In genomic region chr5:172188893-172189692, GRCh38 we compare ENCODE assay signal across 9 cellular contexts. TPM values are rescaled to one million over a fixed set of nuclear protein-coding genes. Genes with fewer than 3 reads are reported as not detected.
DNase-seq lines count a peak whose midpoint lies in the region; ATAC-seq, FAIRE-seq and TF ChIP-seq lines count a peak whose summit lies in the region.
"Had no signal": no experiment of that assay in that cellular context is flagged by ENCODE, and none has a peak within 500 bp of the region (broad histone marks: within the 10 kb centered on the region; RNA-seq: fewer than 3 reads in every experiment).

No MANE protein-coding gene starts in this region.

- POLR2A ChIA-PET in H1 (lab: Charles Lee; ENCODE audit: partially characterized antibody) = interaction anchor here (0.6 to 4.9 kb wide), 9 partner anchors 10 to 182 kb away, joined by 3 to 27 read pairs (median 4); partner anchors contain the start of genes FBXW11 and UBTD2

- no peak for TF ChIP-seq POLR2A in H1 (IDR thresholded peaks at IDR 0.05; ENCODE audit: control extremely low read depth in 1 of 2, low read depth in 2 of 2, low read length in 2 of 2)
- no peak for TF ChIP-seq POLR2A in ovary (IDR thresholded peaks at IDR 0.05)

- no peak overlapping the region for H2AK5ac ChIP-seq in H1 (ENCODE audit: low read depth, low read length)

- no peak for TF ChIP-seq EP300 in H1 (IDR thresholded peaks at IDR 0.05; ENCODE audit: borderline replicate concordance in 1 of 2, low read depth in 2 of 2, low read length in 2 of 2)
- TF ChIP-seq EP300 in ovary (IDR thresholded peaks at IDR 0.05) = no peak

- H3K27me3 ChIP-seq in DND-41 (ENCODE audit: insufficient read depth, low read length, poor library complexity) (peaks cover 6% of the 10 kb centered on the region), H1 (replicated peaks in 1 of 4; ENCODE audit: control insufficient read depth in 3 of 4, extremely low read depth in 1 of 4, insufficient read depth in 3 of 4, low read length in 3 of 4) (no peaks in the 10 kb centered on the region; a peak in 1 of 7 replicates), ovary (no peaks in the 10 kb centered on the region)

- 8% methylated on average over 26 of the region's 30 CpGs; no CpG with 5 or more reads in 1 of the 2 experiments for WGBS in H1 (ENCODE audit: extremely low coverage in 1 of 2, insufficient coverage in 1 of 2, insufficient read length in 1 of 2, insufficient replicate concordance in 2 of 2, low coverage in 1 of 2, low lambda C conversion rate in 2 of 2, missing lambda C conversion rate in 1 of 2), 2 experiments
- 43 to 51% (median 47%) methylated on average over 30 of the region's 30 CpGs for WGBS in ovary, 3 donors

- H3K56ac ChIP-seq in H1 (replicated peaks; ENCODE audit: insufficient read length, low read depth, low read length) = no peak overlapping the region

- no peak overlapping the region for H3K4ac ChIP-seq in H1 (replicated peaks; ENCODE audit: insufficient read length, low read depth, low read length)

- H3K14ac ChIP-seq in H1 (ENCODE audit: insufficient read length) = no peak overlapping the region

- H2BK120ac ChIP-seq in H1 (replicated peaks; ENCODE audit: low read depth, low read length) = peak overlapping the region; percentile 2

- H2BK15ac ChIP-seq in H1 (ENCODE audit: low read length) = 0 out of 2 replicates have a peak overlapping the region, but pooled peaks have one; percentile 72

- H4K5ac ChIP-seq in H1 (ENCODE audit: insufficient read length, low read depth, low read length) = no peak overlapping the region

- FAIRE-seq in H1 (lab: Jason Lieb, UNC) = no peak

- H3K79me2 ChIP-seq in DND-41 (ENCODE audit: insufficient read depth, low read length) (peaks cover 36% of the 10 kb centered on the region), H1 (ENCODE audit: control insufficient read depth in 1 of 2, insufficient read depth in 2 of 2, low read length in 2 of 2) (0 out of 4 replicates have a peak, but pooled peaks cover 0 to 2% of the 10 kb centered on the region in 2 experiments)

- peak overlapping the region; percentile 62 for H3K18ac ChIP-seq in H1 (ENCODE audit: extremely low read depth, low read length)

- intact Hi-C loops in ovary (cut with DNase I) = loop anchor here (2.0 to 10.0 kb wide), 6 partner anchors 77 to 774 kb away; partner anchors contain the start of genes FGF18 (in 1 of the 4) and UBTD2 (in 1 of the 4)

- no peaks in the 10 kb centered on the region for H3K9me3 ChIP-seq in DND-41 (ENCODE audit: insufficient read depth, low read length, severe bottlenecking)
- no peaks in the 10 kb centered on the region for H3K9me3 ChIP-seq in H1 (ENCODE audit: insufficient read depth in 2 of 2, low read depth in 1 of 2, low read length in 1 of 2)
- no peaks in the 10 kb centered on the region for H3K9me3 ChIP-seq in ovary

- H3K4me2 ChIP-seq in DND-41 (ENCODE audit: insufficient read depth, low read length) (peak overlapping the region; percentile 89), H1 (ENCODE audit: insufficient read depth in 1 of 2, low read depth in 2 of 2, low read length in 2 of 2) (peak overlapping the region; percentile 68 to 86)

- H4K20me1 ChIP-seq in DND-41 (ENCODE audit: insufficient read depth, low read length) (peaks cover 17% of the 10 kb centered on the region), H1 (replicated peaks in 1 of 2; ENCODE audit: control insufficient read depth in 1 of 2, insufficient read depth in 2 of 2, low read length in 2 of 2) (peaks cover 0 to 6% of the 10 kb centered on the region in 2 experiments)

- H2BK12ac ChIP-seq in H1 (ENCODE audit: low read depth, low read length) = peak overlapping the region; percentile 92

- no peak overlapping the region for H3K27ac ChIP-seq in DND-41 (ENCODE audit: low read length)
- H3K27ac ChIP-seq in H1 (ENCODE audit: low read depth, low read length) = no peak overlapping the region
- no peak overlapping the region for H3K27ac ChIP-seq in ovary

- peak overlapping the region; percentile 81 for H3K9ac ChIP-seq in DND-41 (ENCODE audit: low read depth, low read length)
- peak overlapping the region in 2 of 4 experiments; percentile 4 to 39; a peak in 4 of 7 replicates for H3K9ac ChIP-seq in H1 (replicated peaks in 1 of 4; ENCODE audit: extremely low read depth in 1 of 4, low read depth in 3 of 4, low read length in 3 of 4)

- H3K4me3 ChIP-seq in DND-41 (ENCODE audit: low read depth in 1 of 2, low read length in 2 of 2) = peak overlapping the region; percentile 92 to 98; a peak in 3 of 4 replicates
- H3K4me3 ChIP-seq in H1 (ENCODE audit: extremely low read depth in 1 of 4, insufficient read depth in 2 of 4, low read depth in 3 of 4, low read length in 4 of 4) = peak overlapping the region; percentile 35 to 82 (median 76)
- peak overlapping the region; percentile 91 for H3K4me3 ChIP-seq in ovary

- no peak for TF ChIP-seq RAD21 in H1 (IDR thresholded peaks at IDR 0.05 in 1 of 2, conservative IDR thresholded peaks at IDR 0.05 in 1 of 2; ENCODE audit: low read depth in 2 of 2, low read length in 2 of 2)

- 0 out of 2 replicates have a peak overlapping the region, but pooled peaks have one; percentile 34 for H2BK20ac ChIP-seq in H1 (ENCODE audit: low read length)

- H3K23ac ChIP-seq in H1 (ENCODE audit: insufficient read length) = no peak overlapping the region

- ATAC-seq in DND-41 (ENCODE audit: insufficient read depth, low read depth) = no peak

- H3K23me2 ChIP-seq in H1 (ENCODE audit: low read depth, low read length) = peaks cover 14% of the 10 kb centered on the region

- no peak for TF ChIP-seq CTCF in DND-41 (IDR thresholded peaks at IDR 0.05; ENCODE audit: borderline replicate concordance, extremely low read depth, low read length, poor library complexity, severe bottlenecking)
- TF ChIP-seq CTCF in H1 (IDR thresholded peaks at IDR 0.05; ENCODE audit: control extremely low read depth in 1 of 3, insufficient read depth in 1 of 3, low read depth in 1 of 3, low read length in 3 of 3) = no peak
- no peak for TF ChIP-seq CTCF in ovary (IDR thresholded peaks at IDR 0.05)

- H4K91ac ChIP-seq in H1 (replicated peaks; ENCODE audit: insufficient read length, low read length) = peak overlapping the region; percentile 2

- peak overlapping the region; percentile 95 for H2AFZ ChIP-seq in DND-41 (ENCODE audit: low read depth, low read length)
- H2AFZ ChIP-seq in H1 (ENCODE audit: low read length) = peak overlapping the region; percentile 80

- peak overlapping the region; percentile 40; the same call in 1 of the 2 replicates for H2BK5ac ChIP-seq in H1 (ENCODE audit: low read depth, low read length)

- H3K4me1 ChIP-seq in DND-41 (ENCODE audit: insufficient read depth, low read length) (peaks cover 34% of the 10 kb centered on the region), H1 (replicated peaks in 1 of 4; ENCODE audit: control insufficient read depth in 3 of 4, insufficient read depth in 4 of 4, low read length in 3 of 4) (peaks cover 0 to 4% (median 1%) of the 10 kb centered on the region in 4 experiments; a peak in 3 of 7 replicates), ovary (ENCODE audit: insufficient read depth) (no peaks in the 10 kb centered on the region)

- DNase-seq in DND-41 (no peak), NCI-H69 (lab: John Stamatoyannopoulos, UW) (peak; percentile 49), H1 (ENCODE audit: low read depth in 1 of 2, low spot score in 2 of 2) (peak in 1 of 2 experiments; percentile 62), ovary (peak in 2 of 5 donors; percentile 24 to 30), activated gamma-delta T cell (lab: John Stamatoyannopoulos, UW) (no peak), EL (no peak), NCI-H1694 treated with DMSO at 0.1 percent for 48 hours (lab: John Stamatoyannopoulos, UW) (no peak), GM19240 (ENCODE audit: insufficient read length, low spot score) (no peak)

- CTCF ChIA-PET in H1 (lab: Charles Lee; ENCODE audit: partially characterized antibody) = interaction anchor here (0.9 to 2.9 kb wide), 26 partner anchors 8 to 277 kb away, joined by 3 to 15 read pairs (median 5); partner anchors contain the start of gene UBTD2

- peaks cover 3% of the 10 kb centered on the region; the same call in 1 of the 2 replicates for H3K79me1 ChIP-seq in H1 (ENCODE audit: low read depth, low read length)

- no peak overlapping the region for H4K8ac ChIP-seq in H1 (ENCODE audit: extremely low read depth, insufficient read depth, low read length)

- peaks cover 3% of the 10 kb centered on the region; the same call in 1 of the 2 replicates for H3K36me3 ChIP-seq in DND-41 (ENCODE audit: insufficient read depth, low read length)
- H3K36me3 ChIP-seq in H1 (ENCODE audit: control insufficient read depth in 2 of 4, insufficient read depth in 4 of 4, low read length in 3 of 4) = no peaks in the 10 kb centered on the region
- no peaks in the 10 kb centered on the region for H3K36me3 ChIP-seq in ovary

TF ChIP-seq in H1, 55 proteins besides CTCF, POLR2A, EP300 and RAD21:
- TF ChIP-seq TEAD4 (IDR thresholded peaks at IDR 0.05; ENCODE audit: low read depth, low read length) (peak; percentile 67; the same call in 1 of the 2 replicates), SP1 (IDR thresholded peaks at IDR 0.05; ENCODE audit: low read depth, low read length) (no peak), BCL11A (IDR thresholded peaks at IDR 0.05; ENCODE audit: low read depth in 2 of 2, low read length in 2 of 2) (no peak), JUND (IDR thresholded peaks at IDR 0.05; ENCODE audit: low read length) (no peak), KDM4A (IDR thresholded peaks at IDR 0.05; ENCODE audit: low read depth, low read length, severe bottlenecking) (peak; percentile 31)

RNA-seq across cellular contexts. Expression of gene STK10, which starts 1.1 kb away (rescaled TPM):
- total RNA-seq in H1 (2021; fragmentation: NEBNext Ultra II Directional; extraction: Animal tissue kit (Norgen Biotek cat#: 25700)) = 20.8 and 21.4 TPM in 2 replicates
- 10.5 and 11.2 TPM in 2 replicates for polyA plus RNA-seq in H1 (2011; rRNA removed)
- polyA plus RNA-seq in H1 (2011; cell fraction: cytosol; rRNA removed) = 9.1 TPM
- polyA plus RNA-seq in H1 (2011; cell fraction: nucleus; rRNA removed) = 23.7 TPM
- 13.1 to 18.3 TPM (median 14.2 TPM) in 4 replicates for polyA plus RNA-seq in H1 (2012, experiment 1 of 2)
- polyA plus RNA-seq in H1 (2012, experiment 2 of 2) = 10.4 TPM
- 10.8 TPM for polyA plus RNA-seq in H1 (2013, experiment 1 of 2)
- polyA plus RNA-seq in H1 (2013, experiment 2 of 2) = 9.6 TPM
- polyA minus RNA-seq in H1 (2011; rRNA and poly(A)+ RNA removed) = 10.5 and 10.7 TPM in 2 replicates
- 16.5 TPM for polyA minus RNA-seq in H1 (2011; cell fraction: cytosol; rRNA and poly(A)+ RNA removed)
- 21.9 TPM for polyA minus RNA-seq in H1 (2011; cell fraction: nucleus; rRNA and poly(A)+ RNA removed)
- total RNA-seq in ovary = 10 to 100 TPM in 4 of 7 donors, 1 to 10 TPM in 3; 7.6 to 15.5 (median 10.0) TPM
- 1 to 10 TPM; 5.4 to 8.9 TPM for polyA plus RNA-seq in ovary

RNA-seq across cellular contexts. Expression of gene EFCAB9, which starts 4.9 kb away (rescaled TPM):
- total RNA-seq in H1 (2021; fragmentation: NEBNext Ultra II Directional; extraction: Animal tissue kit (Norgen Biotek cat#: 25700)) = not detected in 2 replicates
- not detected in 2 replicates for polyA plus RNA-seq in H1 (2011; rRNA removed)
- not detected for polyA plus RNA-seq in H1 (2011; cell fraction: cytosol; rRNA removed)
- not detected for polyA plus RNA-seq in H1 (2011; cell fraction: nucleus; rRNA removed)
- polyA plus RNA-seq in H1 (2012, experiment 1 of 2) = not detected in 4 replicates
- not detected for polyA plus RNA-seq in H1 (2012, experiment 2 of 2)
- not detected for polyA plus RNA-seq in H1 (2013, experiment 1 of 2)
- polyA plus RNA-seq in H1 (2013, experiment 2 of 2) = not detected
- polyA minus RNA-seq in H1 (2011; rRNA and poly(A)+ RNA removed) = not detected in 2 replicates
- not detected for polyA minus RNA-seq in H1 (2011; cell fraction: cytosol; rRNA and poly(A)+ RNA removed)
- polyA minus RNA-seq in H1 (2011; cell fraction: nucleus; rRNA and poly(A)+ RNA removed) = not detected
- total RNA-seq in ovary = not detected
- polyA plus RNA-seq in ovary = not detected
- total RNA-seq: H4 had no signal
